1 cellular context compared by ENCODE assay signal in the genomic region with DNA sequence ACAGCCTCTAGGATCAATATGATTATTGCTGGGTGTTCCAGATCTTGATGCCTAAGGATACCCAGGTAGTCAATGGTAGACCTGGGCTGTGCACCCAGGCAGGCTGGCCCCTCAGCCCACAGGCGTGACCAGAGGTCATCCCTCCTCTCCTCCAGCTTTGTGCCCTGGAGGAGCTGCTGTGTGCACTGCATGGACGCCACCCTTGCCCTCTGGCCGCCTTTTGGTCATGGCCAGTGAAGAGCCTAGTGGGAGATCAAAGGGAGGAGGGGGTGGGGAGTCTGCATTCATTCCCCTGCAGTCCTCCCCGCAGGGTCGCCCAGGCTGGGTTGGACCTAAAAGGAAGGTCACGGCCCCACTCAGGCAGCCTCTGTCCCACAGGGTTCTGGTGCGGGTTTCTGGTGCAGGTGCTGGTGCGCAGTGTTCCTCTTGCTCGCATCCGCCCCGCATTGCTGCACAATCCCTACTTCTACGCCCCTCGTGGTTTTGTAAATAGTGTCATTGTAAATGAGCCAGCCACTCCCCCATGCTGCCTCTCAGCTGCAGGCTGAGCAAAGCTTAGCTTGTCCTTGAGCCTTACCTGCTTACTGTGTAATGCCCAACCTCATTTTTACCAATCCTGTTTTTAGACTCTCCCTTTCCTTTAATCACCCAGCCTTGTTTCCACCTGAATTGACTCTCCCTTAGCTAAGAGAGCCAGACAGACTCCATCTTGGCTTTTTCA.
A peak's percentile ranks its signal among the peaks of the same experiment; 100 is the strongest.
TF ChIP-seq lines count a peak whose summit lies in the region.

No MANE protein-coding gene starts in this region.

TF ChIP-seq in K562, 482 proteins besides CTCF, POLR2A, EP300 and RAD21 (continued from another document and continues in another):
- TF ChIP-seq ZBTB2 (IDR thresholded peaks at IDR 0.05), result no peak
- TF ChIP-seq HMBOX1 (IDR thresholded peaks at IDR 0.05), result no peak
- TF ChIP-seq ZKSCAN8 (CRISPR knock-in tag; IDR thresholded peaks at IDR 0.05), result no peak
- TF ChIP-seq CEBPB (tag; IDR thresholded peaks at IDR 0.05), result no peak
- no peak for TF ChIP-seq SETDB1 (IDR thresholded peaks at IDR 0.05; ENCODE audit: low read length)
- TF ChIP-seq MAFK (IDR thresholded peaks at IDR 0.05; ENCODE audit: low read length), result no peak
- TF ChIP-seq SNIP1 (IDR thresholded peaks at IDR 0.05; ENCODE audit: low read depth), result no peak
- TF ChIP-seq ZNF121 (CRISPR knock-in tag; conservative IDR thresholded peaks at IDR 0.05), result no peak
- TF ChIP-seq DDX20 (tag; IDR thresholded peaks at IDR 0.05; ENCODE audit: low read depth), result peak; percentile 65; the same call in 1 of the 2 replicates
- no peak for TF ChIP-seq HDAC6 (IDR thresholded peaks at IDR 0.05; ENCODE audit: low read depth, low read length)
- peak in 1 of 2 experiments; percentile 65; a peak in 2 of 4 replicates for TF ChIP-seq MNT (conservative IDR thresholded peaks at IDR 0.05)
- no peak for TF ChIP-seq NCOA2 (IDR thresholded peaks at IDR 0.05; ENCODE audit: partially characterized antibody in 2 of 2)
- TF ChIP-seq PHB (CRISPR knock-in tag; IDR thresholded peaks at IDR 0.05), result no peak
- no peak for TF ChIP-seq GTF2F1 (IDR thresholded peaks at IDR 0.05; ENCODE audit: low read depth, low read length)
- no peak for TF ChIP-seq ATF1 (CRISPR knock-in tag; IDR thresholded peaks at IDR 0.05)
- peak; percentile 27; the same call in 1 of the 2 replicates for TF ChIP-seq ATF1 (tag; IDR thresholded peaks at IDR 0.05)
- TF ChIP-seq ZNF512 (tag; IDR thresholded peaks at IDR 0.05), result no peak
- TF ChIP-seq ZNF780A (CRISPR knock-in tag; IDR thresholded peaks at IDR 0.05), result no peak
- TF ChIP-seq PURB (CRISPR knock-in tag; IDR thresholded peaks at IDR 0.05; ENCODE audit: low read depth), result no peak
- peak; percentile 89; the same call in 1 of the 2 replicates for TF ChIP-seq KLF6 (CRISPR knock-in tag; IDR thresholded peaks at IDR 0.05; ENCODE audit: borderline replicate concordance)
- TF ChIP-seq, protein P1, sequence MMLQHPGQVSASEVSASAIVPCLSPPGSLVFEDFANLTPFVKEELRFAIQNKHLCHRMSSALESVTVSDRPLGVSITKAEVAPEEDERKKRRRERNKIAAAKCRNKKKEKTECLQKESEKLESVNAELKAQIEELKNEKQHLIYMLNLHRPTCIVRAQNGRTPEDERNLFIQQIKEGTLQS (IDR thresholded peaks at IDR 0.05), result no peak
- TF ChIP-seq, protein P1 (CRISPR knock-in tag; conservative IDR thresholded peaks at IDR 0.05), result no peak
- TF ChIP-seq, protein P2, sequence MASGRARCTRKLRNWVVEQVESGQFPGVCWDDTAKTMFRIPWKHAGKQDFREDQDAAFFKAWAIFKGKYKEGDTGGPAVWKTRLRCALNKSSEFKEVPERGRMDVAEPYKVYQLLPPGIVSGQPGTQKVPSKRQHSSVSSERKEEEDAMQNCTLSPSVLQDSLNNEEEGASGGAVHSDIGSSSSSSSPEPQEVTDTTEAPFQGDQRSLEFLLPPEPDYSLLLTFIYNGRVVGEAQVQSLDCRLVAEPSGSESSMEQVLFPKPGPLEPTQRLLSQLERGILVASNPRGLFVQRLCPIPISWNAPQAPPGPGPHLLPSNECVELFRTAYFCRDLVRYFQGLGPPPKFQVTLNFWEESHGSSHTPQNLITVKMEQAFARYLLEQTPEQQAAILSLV (tag; IDR thresholded peaks at IDR 0.05), result peak; percentile 64; the same call in 1 of the 2 replicates
- TF ChIP-seq MAFG (tag; conservative IDR thresholded peaks at IDR 0.05), result no peak
- TF ChIP-seq ZNF785 (CRISPR knock-in tag; IDR thresholded peaks at IDR 0.05), result no peak
- TF ChIP-seq ADNP (tag; IDR thresholded peaks at IDR 0.05), result no peak
- TF ChIP-seq ZBTB9 (CRISPR knock-in tag; IDR thresholded peaks at IDR 0.05), result peak; percentile 73; the same call in 1 of the 2 replicates
- peak; percentile 85; the same call in 1 of the 2 replicates for TF ChIP-seq ZNF165 (CRISPR knock-in tag; IDR thresholded peaks at IDR 0.05; ENCODE audit: borderline replicate concordance)
- no peak for TF ChIP-seq NR2C1 (IDR thresholded peaks at IDR 0.05)
- peak; percentile 69 for TF ChIP-seq NR2C1 (tag; IDR thresholded peaks at IDR 0.05)
- TF ChIP-seq TFAM (CRISPR knock-in tag; conservative IDR thresholded peaks at IDR 0.05), result no peak
- peak; percentile 73 for TF ChIP-seq ATF4 (CRISPR knock-in tag; IDR thresholded peaks at IDR 0.05)
- TF ChIP-seq NR2F6 (CRISPR knock-in tag; IDR thresholded peaks at IDR 0.05), result no peak
- TF ChIP-seq, protein P3, sequence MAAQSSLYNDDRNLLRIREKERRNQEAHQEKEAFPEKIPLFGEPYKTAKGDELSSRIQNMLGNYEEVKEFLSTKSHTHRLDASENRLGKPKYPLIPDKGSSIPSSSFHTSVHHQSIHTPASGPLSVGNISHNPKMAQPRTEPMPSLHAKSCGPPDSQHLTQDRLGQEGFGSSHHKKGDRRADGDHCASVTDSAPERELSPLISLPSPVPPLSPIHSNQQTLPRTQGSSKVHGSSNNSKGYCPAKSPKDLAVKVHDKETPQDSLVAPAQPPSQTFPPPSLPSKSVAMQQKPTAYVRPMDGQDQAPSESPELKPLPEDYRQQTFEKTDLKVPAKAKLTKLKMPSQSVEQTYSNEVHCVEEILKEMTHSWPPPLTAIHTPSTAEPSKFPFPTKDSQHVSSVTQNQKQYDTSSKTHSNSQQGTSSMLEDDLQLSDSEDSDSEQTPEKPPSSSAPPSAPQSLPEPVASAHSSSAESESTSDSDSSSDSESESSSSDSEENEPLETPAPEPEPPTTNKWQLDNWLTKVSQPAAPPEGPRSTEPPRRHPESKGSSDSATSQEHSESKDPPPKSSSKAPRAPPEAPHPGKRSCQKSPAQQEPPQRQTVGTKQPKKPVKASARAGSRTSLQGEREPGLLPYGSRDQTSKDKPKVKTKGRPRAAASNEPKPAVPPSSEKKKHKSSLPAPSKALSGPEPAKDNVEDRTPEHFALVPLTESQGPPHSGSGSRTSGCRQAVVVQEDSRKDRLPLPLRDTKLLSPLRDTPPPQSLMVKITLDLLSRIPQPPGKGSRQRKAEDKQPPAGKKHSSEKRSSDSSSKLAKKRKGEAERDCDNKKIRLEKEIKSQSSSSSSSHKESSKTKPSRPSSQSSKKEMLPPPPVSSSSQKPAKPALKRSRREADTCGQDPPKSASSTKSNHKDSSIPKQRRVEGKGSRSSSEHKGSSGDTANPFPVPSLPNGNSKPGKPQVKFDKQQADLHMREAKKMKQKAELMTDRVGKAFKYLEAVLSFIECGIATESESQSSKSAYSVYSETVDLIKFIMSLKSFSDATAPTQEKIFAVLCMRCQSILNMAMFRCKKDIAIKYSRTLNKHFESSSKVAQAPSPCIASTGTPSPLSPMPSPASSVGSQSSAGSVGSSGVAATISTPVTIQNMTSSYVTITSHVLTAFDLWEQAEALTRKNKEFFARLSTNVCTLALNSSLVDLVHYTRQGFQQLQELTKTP (IDR thresholded peaks at IDR 0.05; ENCODE audit: low read depth in 1 of 2, partially characterized antibody in 2 of 2), result no peak
- TF ChIP-seq OTX1 (CRISPR knock-in tag; IDR thresholded peaks at IDR 0.05), result peak; percentile 75; the same call in 1 of the 2 replicates
- no peak for TF ChIP-seq ZBTB8A (IDR thresholded peaks at IDR 0.05; ENCODE audit: partially characterized antibody)
- peak; percentile 95 for TF ChIP-seq ZNF311 (CRISPR knock-in tag; IDR thresholded peaks at IDR 0.05)
- TF ChIP-seq ZNF3 (CRISPR knock-in tag; IDR thresholded peaks at IDR 0.05), result no peak
- no peak for TF ChIP-seq RBM14 (IDR thresholded peaks at IDR 0.05; ENCODE audit: borderline replicate concordance, insufficient read depth, low read depth, low read length)
- no peak for TF ChIP-seq DNMT1 (IDR thresholded peaks at IDR 0.05)
- TF ChIP-seq POLR3G (IDR thresholded peaks at IDR 0.05; ENCODE audit: extremely low read depth, insufficient read length, insufficient replicate concordance), result no peak
- TF ChIP-seq ZBTB1 (CRISPR knock-in tag; IDR thresholded peaks at IDR 0.05; ENCODE audit: borderline replicate concordance, low read depth), result no peak
- no peak for TF ChIP-seq KDM5B (IDR thresholded peaks at IDR 0.05; ENCODE audit: insufficient replicate concordance, low read depth, low read length)
- no peak for TF ChIP-seq U2AF1 (optimal IDR thresholded peaks at IDR 0.05; ENCODE audit: low read depth, low read length)
- TF ChIP-seq NFYB (IDR thresholded peaks at IDR 0.05; ENCODE audit: extremely low read depth, insufficient read length), result no peak
- no peak for TF ChIP-seq ZNF124 (CRISPR knock-in tag; IDR thresholded peaks at IDR 0.05)
- no peak for TF ChIP-seq RBM17 (IDR thresholded peaks at IDR 0.05; ENCODE audit: borderline replicate concordance, low read depth, low read length)
